Comparison of ENCODE assay signal across 20 cellular contexts in genomic region chr11:134528453-134528852, GRCh38.
A peak's percentile ranks its signal among the peaks of the same experiment; 100 is the strongest.
DNase-seq lines count a peak whose midpoint lies in the region; ATAC-seq and TF ChIP-seq lines count a peak whose summit lies in the region.
"Had no signal": no experiment of that assay in that cellular context is flagged by ENCODE, and none has a peak within 500 bp of the region (broad histone marks: within the 10 kb centered on the region; RNA-seq: fewer than 3 reads in every experiment).

No MANE protein-coding gene starts in this region.

- H3K4me1 Mint-ChIP-seq in endodermal cell, result no peaks in the 10 kb centered on the region
- no peaks in the 10 kb centered on the region for H3K4me1 Mint-ChIP-seq in osteocyte (ENCODE audit: unreplicated experiment)
- H3K4me1 Mint-ChIP-seq: CD8-positive, alpha-beta memory T cell had no signal

- H3K27me3 ChIP-seq in H7 (ENCODE audit: control insufficient read depth, insufficient read depth, low read length) (no peaks in the 10 kb centered on the region), endodermal cell (ENCODE audit: control insufficient read depth, insufficient read depth, low read length, poor library complexity, severe bottlenecking) (peaks cover 55% of the 10 kb centered on the region)

- 95 to 100% methylated on average over 4 to 8 of the region's 8 CpGs for WGBS in endodermal cell (ENCODE audit: insufficient coverage in 1 of 2, insufficient read length in 1 of 2), 2 experiments

- H3K36me3 Mint-ChIP-seq in endodermal cell (ENCODE audit: low read depth), result no peaks in the 10 kb centered on the region
- H3K36me3 Mint-ChIP-seq in osteocyte (ENCODE audit: unreplicated experiment), result no peaks in the 10 kb centered on the region
- H3K36me3 Mint-ChIP-seq: CD8-positive, alpha-beta memory T cell had no signal

- peak overlapping the region; percentile 81 for H3K27ac ChIP-seq in C4-2B
- H3K27ac ChIP-seq in endodermal cell (ENCODE audit: low read depth, low read length), result no peak overlapping the region
- H3K27ac ChIP-seq: KMS-11, RWPE1 had no signal

- H3K9me3 ChIP-seq in endodermal cell (ENCODE audit: control insufficient read depth, low read length), result no peaks in the 10 kb centered on the region
- H3K9me3 ChIP-seq: BE2C had no signal

- no peak for TF ChIP-seq CTCF in C4-2B (conservative IDR thresholded peaks at IDR 0.05)
- TF ChIP-seq CTCF in endodermal cell (conservative IDR thresholded peaks at IDR 0.05), result no peak
- no peak for TF ChIP-seq CTCF in osteocyte (IDR thresholded peaks at IDR 0.05)

- H3K4me3 Mint-ChIP-seq in endodermal cell (no peak overlapping the region), osteocyte (ENCODE audit: unreplicated experiment) (no peak overlapping the region)
- H3K4me3 Mint-ChIP-seq: CD8-positive, alpha-beta memory T cell had no signal

- no peak for ATAC-seq in HG03097 (IDR thresholded peaks at IDR 0.05; ENCODE audit: low FRiP score, unreplicated experiment)
- no peak for ATAC-seq in GM21360 (IDR thresholded peaks at IDR 0.05; ENCODE audit: unreplicated experiment)
- ATAC-seq: HepG2 had no signal

- no peak overlapping the region for H3K9ac ChIP-seq in endodermal cell (ENCODE audit: extremely low read depth, low read length, poor library complexity, severe bottlenecking)
- H3K9ac ChIP-seq: KMS-11 had no signal

- no peak overlapping the region for H3K27ac Mint-ChIP-seq in endodermal cell
- no peak overlapping the region for H3K27ac Mint-ChIP-seq in osteocyte (ENCODE audit: unreplicated experiment)
- H3K27ac Mint-ChIP-seq: CD8-positive, alpha-beta memory T cell had no signal

- H3K4me3 ChIP-seq in H7 (ENCODE audit: insufficient read depth, low read depth, low read length) (no peak overlapping the region), endodermal cell (ENCODE audit: low read length) (no peak overlapping the region)

- peak; percentile 19 for DNase-seq in H7
- DNase-seq in endodermal cell, result peak; percentile 30
- DNase-seq in osteocyte (ENCODE audit: extremely low spot score, unreplicated experiment), result peak; percentile 63
- DNase-seq in globus pallidus (ENCODE audit: low spot score), result no peak
- DNase-seq in UCSD-AML1 (lab: John Stamatoyannopoulos, UW; ENCODE audit: unreplicated experiment), result no peak
- DNase-seq: GOT3; NCI-H1092; NCI-H2107; NCI-H345; NCI-H526 treated with DMSO at 0.1 percent for 48 hours; NK-92 treated with Interleukin-12 subunit alpha and Interleukin-12 subunit beta, amount 100 ng/mL, for 24 hours; OCI-M1 had no signal

- peaks cover 41% of the 10 kb centered on the region for H3K27me3 Mint-ChIP-seq in endodermal cell (ENCODE audit: insufficient read depth)
- H3K27me3 Mint-ChIP-seq in osteocyte (ENCODE audit: unreplicated experiment), result no peaks in the 10 kb centered on the region

- peaks cover 4% of the 10 kb centered on the region for H3K9me3 Mint-ChIP-seq in endodermal cell
- H3K9me3 Mint-ChIP-seq in osteocyte (ENCODE audit: unreplicated experiment), result no peaks in the 10 kb centered on the region
- H3K9me3 Mint-ChIP-seq: CD8-positive, alpha-beta memory T cell had no signal

- H3K36me3 ChIP-seq in H7 (replicated peaks; ENCODE audit: control insufficient read depth, insufficient read depth, low read length) (no peaks in the 10 kb centered on the region), endodermal cell (ENCODE audit: control insufficient read depth, insufficient read depth, low read length) (no peaks in the 10 kb centered on the region)
- H3K36me3 ChIP-seq: BE2C had no signal

- H3K4me1 ChIP-seq in endodermal cell (ENCODE audit: control insufficient read depth, insufficient read depth, low read length), result no peaks in the 10 kb centered on the region
- H3K4me1 ChIP-seq: BE2C had no signal

Comparison
In these comparisons a context has a peak if more than half of its experiments do, and no peak if none do; other contexts are left out.
1. DNase-seq: peak in H7 (single experiment), endodermal cell (single experiment) and osteocyte (single experiment); none in globus pallidus (single experiment) and UCSD-AML1 (single experiment).